ENCODE assay signal across 1 cellular context in genomic region chr4:183314806-183315205, GRCh38.
TF ChIP-seq lines count a peak whose summit lies in the region.

No MANE protein-coding gene starts in this region.

TF ChIP-seq in GM23338, 12 proteins besides CTCF, POLR2A, EP300 and RAD21 (continued from another document):
- TF ChIP-seq ZNF462 (CRISPR knock-in tag; IDR thresholded peaks at IDR 0.05), result no peak
- TF ChIP-seq STAT1 (IDR thresholded peaks at IDR 0.05; ENCODE audit: unreplicated experiment), result no peak
- TF ChIP-seq EZH2phosphoT487 (IDR thresholded peaks at IDR 0.05; ENCODE audit: unreplicated experiment), result no peak
- no peak for TF ChIP-seq JUNB (IDR thresholded peaks at IDR 0.05; ENCODE audit: unreplicated experiment)
- TF ChIP-seq ZNF114 (CRISPR knock-in tag; IDR thresholded peaks at IDR 0.05), result no peak
- no peak for TF ChIP-seq EZH2 (IDR thresholded peaks at IDR 0.05; ENCODE audit: low read depth, unreplicated experiment)
- TF ChIP-seq REST (IDR thresholded peaks at IDR 0.05; ENCODE audit: unreplicated experiment), result no peak
- TF ChIP-seq, protein P1, sequence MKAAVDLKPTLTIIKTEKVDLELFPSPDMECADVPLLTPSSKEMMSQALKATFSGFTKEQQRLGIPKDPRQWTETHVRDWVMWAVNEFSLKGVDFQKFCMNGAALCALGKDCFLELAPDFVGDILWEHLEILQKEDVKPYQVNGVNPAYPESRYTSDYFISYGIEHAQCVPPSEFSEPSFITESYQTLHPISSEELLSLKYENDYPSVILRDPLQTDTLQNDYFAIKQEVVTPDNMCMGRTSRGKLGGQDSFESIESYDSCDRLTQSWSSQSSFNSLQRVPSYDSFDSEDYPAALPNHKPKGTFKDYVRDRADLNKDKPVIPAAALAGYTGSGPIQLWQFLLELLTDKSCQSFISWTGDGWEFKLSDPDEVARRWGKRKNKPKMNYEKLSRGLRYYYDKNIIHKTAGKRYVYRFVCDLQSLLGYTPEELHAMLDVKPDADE (IDR thresholded peaks at IDR 0.05), result no peak
- no peak for TF ChIP-seq NANOG (IDR thresholded peaks at IDR 0.05; ENCODE audit: borderline replicate concordance)
- no peak for TF ChIP-seq POLR2AphosphoS5 (IDR thresholded peaks at IDR 0.05; ENCODE audit: low read depth)
